Comparison of ENCODE assay signal across 34 cellular contexts in the genomic region with DNA sequence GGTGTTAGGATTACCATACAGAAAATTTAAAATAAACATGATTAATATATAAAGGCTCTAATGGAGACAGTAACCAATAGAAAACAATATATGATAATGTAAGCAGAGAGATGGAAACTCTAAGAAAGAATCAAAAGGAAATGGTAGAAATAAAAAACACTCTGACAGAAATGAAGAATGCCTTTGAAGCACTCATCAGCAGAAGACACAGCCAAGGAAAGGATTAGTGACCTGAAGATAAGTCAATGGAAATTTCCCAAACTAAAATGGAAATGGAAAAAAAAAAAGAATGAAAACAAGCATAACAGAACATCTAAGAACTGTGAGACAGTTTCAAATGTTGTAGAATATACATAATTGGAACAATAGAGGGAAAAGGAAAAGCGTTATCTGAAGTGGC.
"Had no signal": no experiment of that assay in that cellular context is flagged by ENCODE, and none has a peak within 500 bp of the region (broad histone marks: within the 10 kb centered on the region; RNA-seq: fewer than 3 reads in every experiment).

No MANE protein-coding gene starts in this region.

- ATAC-seq: activated naive CD4-positive, alpha-beta T cell treated with anti-CD3 and anti-CD28 coated beads, Interleukin-2, amount 50 U/mL, for 72 hours; activated naive CD8-positive, alpha-beta T cell treated with anti-CD3 and anti-CD28 coated beads, Interleukin-2, amount 50 U/mL, for 24 hours; activated T-cell treated with anti-CD3 and anti-CD28 coated beads, Interleukin-2, amount 50 U/mL, for 4 hours; activated T-cell treated with anti-CD3 and anti-CD28 coated beads, Interleukin-2, amount 50 U/mL, for 72 hours; activated T-helper 17 cell treated with anti-CD3 and anti-CD28 coated beads, Interleukin-2, amount 50 U/mL, for 72 hours; body of pancreas had no signal

- H3K27ac ChIP-seq: adrenal gland, ascending aorta, body of pancreas, brain microvascular endothelial cell, breast epithelium, cardiac muscle cell had no signal

- H3K4me1 ChIP-seq: adrenal gland, ascending aorta, body of pancreas, breast epithelium had no signal

- H3K36me3 ChIP-seq: adrenal gland, ascending aorta, brain microvascular endothelial cell, breast epithelium, cardiac muscle cell had no signal

- H3K27me3 ChIP-seq: adrenal gland, ascending aorta, body of pancreas, brain microvascular endothelial cell, breast epithelium, cardiac muscle cell had no signal

- H3K4me3 ChIP-seq: adrenal gland, ascending aorta, body of pancreas, breast epithelium, cardiac muscle cell had no signal

- FAIRE-seq: astrocyte, bronchial epithelial cell, colon had no signal

- DNase-seq: activated effector memory CD4-positive, alpha-beta T cell treated with anti-CD3 and anti-CD28 coated beads, Interleukin-2, amount 50 U/mL, for 16 hours; activated effector memory CD4-positive, alpha-beta T cell treated with Interleukin-2 at 50 U/mL for 16 hours; activated gamma-delta T cell; activated gamma-delta T cell treated with Interleukin-2 at 50 U/mL for 16 hours; activated naive CD4-positive, alpha-beta T cell; activated naive CD4-positive, alpha-beta T cell treated with anti-CD3 and anti-CD28 coated beads for 36 hours; activated naive CD4-positive, alpha-beta T cell treated with anti-CD3 and anti-CD28 coated beads, Interleukin-2, amount 10 ng/mL, durations not matched to agents 7 days and 5 days; activated naive CD4-positive, alpha-beta T cell treated with anti-CD3 and anti-CD28 coated beads, Interleukin-2, amount 50 U/mL, for 16 hours; activated naive CD4-positive, alpha-beta T cell treated with Interleukin-2 at 50 U/mL for 16 hours; activated naive CD8-positive, alpha-beta T cell treated with anti-CD3 and anti-CD28 coated beads for 36 hours; activated naive CD8-positive, alpha-beta T cell treated with anti-CD3 and anti-CD28 coated beads, Interleukin-2, amount 10 ng/mL, durations not matched to agents 7 days and 5 days; activated naive CD8-positive, alpha-beta T cell treated with anti-CD3 and anti-CD28 coated beads, Interleukin-2, amount 50 U/mL, for 24 hours; activated T-cell treated with anti-CD3 and anti-CD28 coated beads, Interleukin-2, amount 50 U/mL, for 24 hours; activated T-cell treated with anti-CD3 and anti-CD28 coated beads, Interleukin-2, amount 50 U/mL, for 4 hours; activated T-cell treated with anti-CD3 and anti-CD28 coated beads, Interleukin-2, amount 50 U/mL, for 48 hours; activated T-cell treated with anti-CD3 and anti-CD28 coated beads, Interleukin-2, amount 50 U/mL, for 72 hours; adrenal gland; amniotic stem cell; amygdala; anterior cingulate cortex; aorta; body of pancreas; brain microvascular endothelial cell; caudate nucleus; central memory CD4-positive, alpha-beta T cell; cerebellar nuclear complex had no signal

- H3K9me3 ChIP-seq: body of pancreas had no signal
